Comparison of ENCODE assay signal across 1 cellular context in the genomic region with DNA sequence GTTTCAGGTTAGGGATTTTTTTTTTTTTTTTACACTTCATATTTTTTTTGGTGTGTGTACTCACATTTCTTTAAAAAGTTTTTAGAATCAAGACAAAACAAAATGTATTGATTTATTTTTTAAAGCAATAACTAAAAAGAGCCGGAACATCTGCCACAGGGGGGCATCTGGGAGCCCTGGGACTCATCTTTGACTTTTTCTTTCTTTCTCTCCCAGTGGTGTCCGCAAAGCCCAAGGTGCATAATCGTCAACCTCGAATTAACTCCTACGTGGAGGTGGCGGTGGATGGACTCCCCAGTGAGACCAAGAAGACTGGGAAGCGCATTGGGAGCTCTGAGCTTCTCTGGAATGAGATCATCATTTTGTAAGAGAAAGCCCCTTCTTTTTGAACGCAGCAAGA.
TF ChIP-seq lines count a peak whose summit lies in the region.

No MANE protein-coding gene starts in this region.

TF ChIP-seq in K562, 482 proteins besides CTCF, POLR2A, EP300 and RAD21:
- TF ChIP-seq NR3C1 (CRISPR knock-in tag; IDR thresholded peaks at IDR 0.05) (no peak), THRAP3 (IDR thresholded peaks at IDR 0.05; ENCODE audit: borderline replicate concordance) (no peak), GATAD2B (IDR thresholded peaks at IDR 0.05; ENCODE audit: borderline replicate concordance) (no peak), POLR2H (tag; IDR thresholded peaks at IDR 0.05; ENCODE audit: low read depth) (no peak), KDM2B (CRISPR knock-in tag; IDR thresholded peaks at IDR 0.05) (no peak), ZEB2 (IDR thresholded peaks at IDR 0.05) (no peak), ZNF785 (CRISPR knock-in tag; IDR thresholded peaks at IDR 0.05) (no peak), ZNF282 (CRISPR knock-in tag; IDR thresholded peaks at IDR 0.05) (no peak), U2AF2 (optimal IDR thresholded peaks at IDR 0.05; ENCODE audit: low read depth, low read length) (no peak), TEAD4 (IDR thresholded peaks at IDR 0.05; ENCODE audit: low read length) (no peak), TEAD4 (CRISPR knock-in tag; IDR thresholded peaks at IDR 0.05; ENCODE audit: borderline replicate concordance) (no peak), RFX5 (IDR thresholded peaks at IDR 0.05; ENCODE audit: low read depth, low read length) (no peak), SMAD2 (IDR thresholded peaks at IDR 0.05; ENCODE audit: low read depth, low read length) (no peak), PCBP1 (IDR thresholded peaks at IDR 0.05; ENCODE audit: low read depth, low read length, poor library complexity, severe bottlenecking) (no peak), FOXK1 (CRISPR knock-in tag; IDR thresholded peaks at IDR 0.05; ENCODE audit: borderline replicate concordance) (no peak), RFX1 (IDR thresholded peaks at IDR 0.05) (no peak)
- TF ChIP-seq, protein P1, sequence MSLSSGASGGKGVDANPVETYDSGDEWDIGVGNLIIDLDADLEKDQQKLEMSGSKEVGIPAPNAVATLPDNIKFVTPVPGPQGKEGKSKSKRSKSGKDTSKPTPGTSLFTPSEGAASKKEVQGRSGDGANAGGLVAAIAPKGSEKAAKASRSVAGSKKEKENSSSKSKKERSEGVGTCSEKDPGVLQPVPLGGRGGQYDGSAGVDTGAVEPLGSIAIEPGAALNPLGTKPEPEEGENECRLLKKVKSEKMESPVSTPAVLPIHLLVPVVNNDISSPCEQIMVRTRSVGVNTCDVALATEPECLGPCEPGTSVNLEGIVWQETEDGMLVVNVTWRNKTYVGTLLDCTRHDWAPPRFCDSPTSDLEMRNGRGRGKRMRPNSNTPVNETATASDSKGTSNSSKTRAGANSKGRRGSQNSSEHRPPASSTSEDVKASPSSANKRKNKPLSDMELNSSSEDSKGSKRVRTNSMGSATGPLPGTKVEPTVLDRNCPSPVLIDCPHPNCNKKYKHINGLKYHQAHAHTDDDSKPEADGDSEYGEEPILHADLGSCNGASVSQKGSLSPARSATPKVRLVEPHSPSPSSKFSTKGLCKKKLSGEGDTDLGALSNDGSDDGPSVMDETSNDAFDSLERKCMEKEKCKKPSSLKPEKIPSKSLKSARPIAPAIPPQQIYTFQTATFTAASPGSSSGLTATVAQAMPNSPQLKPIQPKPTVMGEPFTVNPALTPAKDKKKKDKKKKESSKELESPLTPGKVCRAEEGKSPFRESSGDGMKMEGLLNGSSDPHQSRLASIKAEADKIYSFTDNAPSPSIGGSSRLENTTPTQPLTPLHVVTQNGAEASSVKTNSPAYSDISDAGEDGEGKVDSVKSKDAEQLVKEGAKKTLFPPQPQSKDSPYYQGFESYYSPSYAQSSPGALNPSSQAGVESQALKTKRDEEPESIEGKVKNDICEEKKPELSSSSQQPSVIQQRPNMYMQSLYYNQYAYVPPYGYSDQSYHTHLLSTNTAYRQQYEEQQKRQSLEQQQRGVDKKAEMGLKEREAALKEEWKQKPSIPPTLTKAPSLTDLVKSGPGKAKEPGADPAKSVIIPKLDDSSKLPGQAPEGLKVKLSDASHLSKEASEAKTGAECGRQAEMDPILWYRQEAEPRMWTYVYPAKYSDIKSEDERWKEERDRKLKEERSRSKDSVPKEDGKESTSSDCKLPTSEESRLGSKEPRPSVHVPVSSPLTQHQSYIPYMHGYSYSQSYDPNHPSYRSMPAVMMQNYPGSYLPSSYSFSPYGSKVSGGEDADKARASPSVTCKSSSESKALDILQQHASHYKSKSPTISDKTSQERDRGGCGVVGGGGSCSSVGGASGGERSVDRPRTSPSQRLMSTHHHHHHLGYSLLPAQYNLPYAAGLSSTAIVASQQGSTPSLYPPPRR (CRISPR knock-in tag; IDR thresholded peaks at IDR 0.05; ENCODE audit: borderline replicate concordance): no peak
- TF ChIP-seq, protein P2, sequence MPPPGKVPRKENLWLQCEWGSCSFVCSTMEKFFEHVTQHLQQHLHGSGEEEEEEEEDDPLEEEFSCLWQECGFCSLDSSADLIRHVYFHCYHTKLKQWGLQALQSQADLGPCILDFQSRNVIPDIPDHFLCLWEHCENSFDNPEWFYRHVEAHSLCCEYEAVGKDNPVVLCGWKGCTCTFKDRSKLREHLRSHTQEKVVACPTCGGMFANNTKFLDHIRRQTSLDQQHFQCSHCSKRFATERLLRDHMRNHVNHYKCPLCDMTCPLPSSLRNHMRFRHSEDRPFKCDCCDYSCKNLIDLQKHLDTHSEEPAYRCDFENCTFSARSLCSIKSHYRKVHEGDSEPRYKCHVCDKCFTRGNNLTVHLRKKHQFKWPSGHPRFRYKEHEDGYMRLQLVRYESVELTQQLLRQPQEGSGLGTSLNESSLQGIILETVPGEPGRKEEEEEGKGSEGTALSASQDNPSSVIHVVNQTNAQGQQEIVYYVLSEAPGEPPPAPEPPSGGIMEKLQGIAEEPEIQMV (tag; conservative IDR thresholded peaks at IDR 0.05; ENCODE audit: low read depth): no peak
- TF ChIP-seq, protein P3, sequence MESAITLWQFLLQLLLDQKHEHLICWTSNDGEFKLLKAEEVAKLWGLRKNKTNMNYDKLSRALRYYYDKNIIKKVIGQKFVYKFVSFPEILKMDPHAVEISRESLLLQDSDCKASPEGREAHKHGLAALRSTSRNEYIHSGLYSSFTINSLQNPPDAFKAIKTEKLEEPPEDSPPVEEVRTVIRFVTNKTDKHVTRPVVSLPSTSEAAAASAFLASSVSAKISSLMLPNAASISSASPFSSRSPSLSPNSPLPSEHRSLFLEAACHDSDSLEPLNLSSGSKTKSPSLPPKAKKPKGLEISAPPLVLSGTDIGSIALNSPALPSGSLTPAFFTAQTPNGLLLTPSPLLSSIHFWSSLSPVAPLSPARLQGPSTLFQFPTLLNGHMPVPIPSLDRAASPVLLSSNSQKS (CRISPR knock-in tag; IDR thresholded peaks at IDR 0.05): no peak
- TF ChIP-seq, protein P4, sequence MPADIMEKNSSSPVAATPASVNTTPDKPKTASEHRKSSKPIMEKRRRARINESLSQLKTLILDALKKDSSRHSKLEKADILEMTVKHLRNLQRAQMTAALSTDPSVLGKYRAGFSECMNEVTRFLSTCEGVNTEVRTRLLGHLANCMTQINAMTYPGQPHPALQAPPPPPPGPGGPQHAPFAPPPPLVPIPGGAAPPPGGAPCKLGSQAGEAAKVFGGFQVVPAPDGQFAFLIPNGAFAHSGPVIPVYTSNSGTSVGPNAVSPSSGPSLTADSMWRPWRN (IDR thresholded peaks at IDR 0.05; ENCODE audit: low read depth): no peak
- TF ChIP-seq, protein P5, sequence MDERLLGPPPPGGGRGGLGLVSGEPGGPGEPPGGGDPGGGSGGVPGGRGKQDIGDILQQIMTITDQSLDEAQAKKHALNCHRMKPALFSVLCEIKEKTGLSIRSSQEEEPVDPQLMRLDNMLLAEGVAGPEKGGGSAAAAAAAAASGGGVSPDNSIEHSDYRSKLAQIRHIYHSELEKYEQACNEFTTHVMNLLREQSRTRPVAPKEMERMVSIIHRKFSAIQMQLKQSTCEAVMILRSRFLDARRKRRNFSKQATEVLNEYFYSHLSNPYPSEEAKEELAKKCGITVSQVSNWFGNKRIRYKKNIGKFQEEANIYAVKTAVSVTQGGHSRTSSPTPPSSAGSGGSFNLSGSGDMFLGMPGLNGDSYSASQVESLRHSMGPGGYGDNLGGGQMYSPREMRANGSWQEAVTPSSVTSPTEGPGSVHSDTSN (CRISPR knock-in tag; IDR thresholded peaks at IDR 0.05; ENCODE audit: low read depth): no peak
- TF ChIP-seq, protein P5 (tag; conservative IDR thresholded peaks at IDR 0.05; ENCODE audit: low read depth): no peak
